ENCODE assay signal across 19 cellular contexts in the genomic region with DNA sequence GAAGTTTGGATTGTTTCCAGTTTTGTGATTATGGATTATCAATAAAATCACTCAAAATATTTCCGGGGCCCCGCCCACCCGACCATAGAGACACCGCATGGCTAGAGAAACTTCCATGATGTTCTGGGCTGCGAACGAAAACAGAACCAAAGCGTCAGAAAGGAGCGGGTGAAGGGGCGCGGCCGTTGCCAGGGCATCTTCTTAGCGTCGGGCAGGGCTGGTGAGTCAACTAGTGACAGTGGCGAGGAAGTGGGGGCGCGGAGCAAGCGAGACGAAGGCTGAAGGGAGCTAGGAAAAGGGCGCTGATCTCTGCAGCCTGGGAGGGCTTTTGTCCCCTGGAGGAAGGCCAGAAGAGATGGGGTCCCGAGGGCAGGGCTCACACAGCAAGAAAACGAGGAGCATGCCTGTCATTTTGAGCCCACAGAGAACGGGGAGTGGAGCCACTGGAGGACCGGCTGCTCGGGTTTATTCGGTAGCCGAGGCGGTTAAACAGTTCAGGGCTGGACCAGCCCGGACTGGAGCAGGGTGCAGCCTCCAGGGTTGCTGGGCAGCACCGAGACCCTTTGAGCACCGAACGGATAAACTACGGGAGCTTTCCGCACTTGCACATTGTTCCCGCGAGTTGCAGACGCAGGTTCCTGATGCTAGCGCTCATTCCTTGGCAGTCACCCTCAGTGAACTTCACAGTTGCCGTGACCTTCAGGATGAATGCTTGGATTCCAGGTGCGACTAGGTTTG.
"Had no signal": no experiment of that assay in that cellular context is flagged by ENCODE, and none has a peak within 500 bp of the region (broad histone marks: within the 10 kb centered on the region; RNA-seq: fewer than 3 reads in every experiment).

No MANE protein-coding gene starts in this region.

- H3K27ac ChIP-seq: breast epithelium had no signal

- H3K4me1 ChIP-seq: breast epithelium had no signal

- H3K9me3 ChIP-seq: breast epithelium had no signal

- DNase-seq: activated B cell treated with CpG ODN at 0.5 μM for 24 hours; activated CD4-positive, alpha-beta T cell treated with anti-CD3 and anti-CD28 coated beads for 1 hour; activated CD4-positive, alpha-beta T cell treated with anti-CD3 and anti-CD28 coated beads, Interleukin-2, amount 10 ng/mL, durations not matched to agents 24 days and 14 days; activated CD4-positive, alpha-beta T cell treated with anti-CD3 and anti-CD28 coated beads, Interleukin-2, amount 50 U/mL, for 48 hours; activated CD8-positive, alpha-beta memory T cell treated with anti-CD3 and anti-CD28 coated beads, Interleukin-2, amount 10 ng/mL, durations not matched to agents 7 days and 5 days; activated effector memory CD4-positive, alpha-beta T cell treated with Interleukin-2 at 50 U/mL for 16 hours; activated naive CD4-positive, alpha-beta T cell; activated T-cell treated with anti-CD3 and anti-CD28 coated beads, Interleukin-2, amount 50 U/mL, for 24 hours; NCI-H146; NCI-H1930; NCI-H2171; NCI-H2227 treated with DMSO at 0.1 percent for 48 hours; NCI-H446 treated with DMSO at 0.1 percent for 48 hours; NCI-H524 treated with DMSO at 0.1 percent for 48 hours; NCI-H82; SIG-M5; T-helper 17 cell; T-helper 9 cell had no signal

- ATAC-seq: activated CD8-positive, alpha-beta memory T cell treated with anti-CD3 and anti-CD28 coated beads, Interleukin-2, amount 10 ng/mL, durations not matched to agents 7 days and 5 days; T-helper 17 cell had no signal

- H3K4me3 ChIP-seq: breast epithelium had no signal

- H3K36me3 ChIP-seq: breast epithelium had no signal
